In genomic region chr2:33419548-33420255, GRCh38 we compare ENCODE assay signal across 23 cellular contexts. TPM values are rescaled to one million over a fixed set of nuclear protein-coding genes. Genes with fewer than 3 reads are reported as not detected.
A peak's percentile ranks its signal among the peaks of the same experiment; 100 is the strongest.
DNase-seq lines count a peak whose midpoint lies in the region; ATAC-seq and TF ChIP-seq lines count a peak whose summit lies in the region.
"Had no signal": no experiment of that assay in that cellular context is flagged by ENCODE, and none has a peak within 500 bp of the region (broad histone marks: within the 10 kb centered on the region; RNA-seq: fewer than 3 reads in every experiment).

No MANE protein-coding gene starts in this region.

- ATAC-seq in HCT116 (0 out of 2 replicates have a peak, but pooled peaks have one; percentile 34), HG03175 (IDR thresholded peaks at IDR 0.05; ENCODE audit: unreplicated experiment) (no peak)
- ATAC-seq: activated T-cell treated with anti-CD3 and anti-CD28 coated beads, Interleukin-2, amount 50 U/mL, for 72 hours; gastrocnemius medialis; stimulated activated naive CD8-positive, alpha-beta T cell treated with anti-CD3 and anti-CD28 coated beads, Interleukin-15, Interleukin-2, amounts not matched to agents 100 U/mL and 50 U/mL, for 24 hours had no signal

- intact Hi-C loops in HCT116 (cut with micrococcal nuclease) (no loop called here), head of caudate nucleus (cut with DNase I) (no loop called here)

- H3K4me3 Mint-ChIP-seq in nephron: no peak overlapping the region
- H3K4me3 Mint-ChIP-seq: activated T-cell treated with anti-CD3 and anti-CD28 coated beads, Interleukin-2, amount 50 U/mL, for 72 hours; CD4-positive, CD25-positive, alpha-beta regulatory T cell had no signal

- no peak overlapping the region for H3K9ac ChIP-seq in HCT116 (ENCODE audit: low read length)

- peaks cover 8% of the 10 kb centered on the region for H3K27me3 Mint-ChIP-seq in nephron (ENCODE audit: low read depth)

- no peak for TF ChIP-seq CTCF in HCT116 (IDR thresholded peaks at IDR 0.05 in 2 of 3, conservative IDR thresholded peaks at IDR 0.05 in 1 of 3; ENCODE audit: borderline replicate concordance in 1 of 3, insufficient read depth in 1 of 3, low read depth in 2 of 3, low read length in 2 of 3)
- peak in 2 of 3 experiments; percentile 22 to 31 for TF ChIP-seq CTCF in nephron (IDR thresholded peaks at IDR 0.05; ENCODE audit: unreplicated experiment in 3 of 3)

- no peaks in the 10 kb centered on the region for H3K27me3 ChIP-seq in HCT116 (ENCODE audit: insufficient read depth, low read length)
- H3K27me3 ChIP-seq: gastrocnemius medialis had no signal

- H3K36me3 ChIP-seq in HCT116 (ENCODE audit: control insufficient read depth in 1 of 2, insufficient read depth in 2 of 2, low read length in 2 of 2): no peaks in the 10 kb centered on the region
- H3K36me3 ChIP-seq: gastrocnemius medialis had no signal

- BruUV-seq in HCT116 (replicated peaks; lab: Mats Ljungman, UMichigan): no TSS peak

- no peak overlapping the region for H2AFZ ChIP-seq in HCT116 (ENCODE audit: low read depth, low read length, poor library complexity, severe bottlenecking)

- H3K4me1 ChIP-seq in HCT116 (ENCODE audit: control insufficient read depth in 1 of 2, insufficient read depth in 2 of 2, low read length in 2 of 2): no peaks in the 10 kb centered on the region

- no peaks in the 10 kb centered on the region for H3K4me1 Mint-ChIP-seq in nephron
- H3K4me1 Mint-ChIP-seq: CD4-positive, CD25-positive, alpha-beta regulatory T cell had no signal

- CTCF ChIA-PET in HCT116 (lab: Charles Lee): no interaction called here

- H3K36me3 Mint-ChIP-seq in nephron (ENCODE audit: low read depth): no peaks in the 10 kb centered on the region
- H3K36me3 Mint-ChIP-seq: CD4-positive, CD25-positive, alpha-beta regulatory T cell had no signal

- H3K9me2 ChIP-seq in HCT116 (ENCODE audit: insufficient read depth): no peaks in the 10 kb centered on the region

- H3K79me2 ChIP-seq in HCT116 (ENCODE audit: insufficient read depth, low read length): no peaks in the 10 kb centered on the region

- H3K27ac ChIP-seq in HCT116 (ENCODE audit: low read depth, low read length): no peak overlapping the region
- H3K27ac ChIP-seq: gastrocnemius medialis, HL-60 had no signal

- no peaks in the 10 kb centered on the region for H4K20me1 ChIP-seq in HCT116 (ENCODE audit: insufficient read depth)

- DNase-seq in HCT116 (ENCODE audit: low read depth, low spot score): no peak
- DNase-seq in OCI-M1 (lab: John Stamatoyannopoulos, UW): peak; percentile 46
- peak; percentile 55 for DNase-seq in dermis blood vessel endothelial cell
- DNase-seq in HT-29 (ENCODE audit: low spot score): no peak
- DNase-seq in head of caudate nucleus: no peak
- DNase-seq in GM19240 (ENCODE audit: insufficient read length, low spot score): no peak
- DNase-seq: activated CD4-positive, alpha-beta T cell treated with anti-CD3 and anti-CD28 coated beads for 48 hours; activated naive CD4-positive, alpha-beta T cell treated with anti-CD3 and anti-CD28 coated beads, Interleukin-2, amount 50 U/mL, for 16 hours; activated T-cell treated with anti-CD3 and anti-CD28 coated beads, Interleukin-2, amount 50 U/mL, for 72 hours; aorta; CD4-positive, CD25-positive, alpha-beta regulatory T cell; central memory CD4-positive, alpha-beta T cell; gastrocnemius medialis; kidney; NCI-H2107; NCI-H526 treated with DMSO at 0.1 percent for 48 hours; occipital lobe; Right ventricle myocardium superior; stimulated activated CD4-positive, alpha-beta T cell treated with anti-CD3 and anti-CD28 coated beads, Interleukin-4, amount 100 ng/mL, for 4 hours; stimulated activated naive CD8-positive, alpha-beta T cell treated with anti-CD3 and anti-CD28 coated beads, Interleukin-15, Interleukin-2, amounts not matched to agents 100 U/mL and 50 U/mL, for 24 hours had no signal

- peak overlapping the region in 2 of 3 experiments; percentile 5 to 35 for H3K27ac Mint-ChIP-seq in nephron
- H3K27ac Mint-ChIP-seq: activated T-cell treated with anti-CD3 and anti-CD28 coated beads, Interleukin-2, amount 50 U/mL, for 72 hours had no signal

- H3K9me3 Mint-ChIP-seq in nephron: no peaks in the 10 kb centered on the region
- H3K9me3 Mint-ChIP-seq: activated T-cell treated with anti-CD3 and anti-CD28 coated beads, Interleukin-2, amount 50 U/mL, for 72 hours had no signal

- TF ChIP-seq POLR2A in HCT116 (IDR thresholded peaks at IDR 0.05; ENCODE audit: borderline replicate concordance, extremely low read depth, insufficient read depth, insufficient read length): no peak

- POLR2A ChIA-PET in HCT116 (lab: Charles Lee): no interaction called here

- TF ChIP-seq RAD21 in HCT116 (IDR thresholded peaks at IDR 0.05; ENCODE audit: low read depth): no peak

- RAD21 ChIA-PET in HCT116 (lab: Charles Lee; ENCODE audit: low non-redundant PET in 1 of 2, low total read pairs in 2 of 2, uncharacterized antibody in 2 of 2, unreplicated experiment in 2 of 2): no interaction called here

- no peaks in the 10 kb centered on the region for H3K9me3 ChIP-seq in HCT116 (ENCODE audit: control insufficient read depth in 1 of 2, insufficient read depth in 1 of 2, low read depth in 1 of 2, low read length in 2 of 2)
- H3K9me3 ChIP-seq: gastrocnemius medialis had no signal

- H3K4me2 ChIP-seq in HCT116 (ENCODE audit: low read length): no peak overlapping the region

- H3K4me3 ChIP-seq in HCT116 (replicated peaks in 1 of 2; ENCODE audit: low read depth in 1 of 2, low read length in 2 of 2): no peak overlapping the region
- H3K4me3 ChIP-seq: gastrocnemius medialis had no signal

TF ChIP-seq in HCT116, 20 proteins besides CTCF, POLR2A, EP300 and RAD21:
- TF ChIP-seq ZFX (IDR thresholded peaks at IDR 0.05): no peak
- no peak for TF ChIP-seq ZBTB33 (IDR thresholded peaks at IDR 0.05; ENCODE audit: extremely low read depth, insufficient replicate concordance, low read length)
- no peak for TF ChIP-seq ZNF274 (IDR thresholded peaks at IDR 0.05; ENCODE audit: low read depth, low read length)
- TF ChIP-seq MAX (IDR thresholded peaks at IDR 0.05): no peak
- no peak for TF ChIP-seq SIN3A (IDR thresholded peaks at IDR 0.05; ENCODE audit: low read depth)
- no peak for TF ChIP-seq REST (IDR thresholded peaks at IDR 0.05; ENCODE audit: low read depth)
- TF ChIP-seq TCF7L2 (IDR thresholded peaks at IDR 0.05; ENCODE audit: borderline replicate concordance, extremely low read depth, insufficient read depth, insufficient read length): no peak
- no peak for TF ChIP-seq FOSL1 (IDR thresholded peaks at IDR 0.05; ENCODE audit: low read depth)

RNA-seq across cellular contexts. Expression of gene RASGRP3, which starts 56.7 kb away (rescaled TPM):
- total RNA-seq in HCT116 (2021; ENCODE audit: unreplicated experiment): 0.59 TPM
- polyA plus RNA-seq in HCT116 (2012): 0.16 and 0.45 TPM in 2 replicates
- 202 and 255 TPM in 2 replicates for total RNA-seq in dermis blood vessel endothelial cell
- 0.41 and 1.3 TPM in 2 replicates for total RNA-seq in HT-29 (2014; rRNA removed; shearing (Covaris generic))

Comparison
In these comparisons a context has a peak if more than half of its experiments do, and no peak if none do; other contexts are left out.
1. DNase-seq: peak in OCI-M1 (single experiment) and dermis blood vessel endothelial cell (single experiment); none in HCT116 (single experiment), HT-29 (single experiment), head of caudate nucleus (0 of 42) and GM19240 (single experiment).
2. CTCF ChIP-seq: peak in nephron (2 of 3); none in HCT116 (0 of 3).
3. RNA of gene RASGRP3, which starts 56.7 kb away (total RNA-seq): 202 to 255 TPM in dermis blood vessel endothelial cell; 0.59 TPM in HCT116 (single experiment) and 0.41 to 1.3 TPM in HT-29; every median in the first group is over 10 times any median in the second.